Comparison of ENCODE assay signal across 22 cellular contexts in the genomic region with DNA sequence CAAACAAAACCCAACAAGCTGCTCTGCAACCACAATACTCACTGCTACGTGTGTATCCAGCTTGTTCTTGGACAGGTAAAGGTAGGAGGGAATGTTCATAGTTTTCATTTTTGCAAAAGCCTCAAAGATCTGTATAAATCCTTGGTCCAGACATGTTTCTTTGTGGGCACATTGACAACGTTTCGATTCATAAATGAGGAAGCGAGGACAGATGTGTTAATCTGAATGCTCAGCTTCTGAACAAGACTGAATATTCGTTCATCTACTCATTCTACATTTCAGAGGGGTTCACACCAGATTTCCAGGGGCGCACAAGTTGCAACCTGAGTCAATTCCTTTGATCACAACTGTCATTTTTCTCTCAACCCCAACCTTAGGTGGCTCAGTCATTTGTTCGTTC.
"Had no signal": no experiment of that assay in that cellular context is flagged by ENCODE, and none has a peak within 500 bp of the region (broad histone marks: within the 10 kb centered on the region; RNA-seq: fewer than 3 reads in every experiment).

No MANE protein-coding gene starts in this region.

- DNase-seq: effector memory CD8-positive, alpha-beta T cell; erythroblast; heart left ventricle; hippocampal formation; kidney glomerular epithelial cell; mucosa of descending colon; naive thymus-derived CD8-positive, alpha-beta T cell; posterior cingulate gyrus; small intestine; stimulated activated CD4-positive, alpha-beta T cell treated with anti-CD3 and anti-CD28 coated beads, Interleukin-4, amount 100 ng/mL, for 1 hour; stimulated activated CD8-positive, alpha-beta memory T cell treated with anti-CD3 and anti-CD28 coated beads, Interleukin-4, amount 100 ng/mL, for 48 hours; stimulated activated naive CD8-positive, alpha-beta T cell treated with anti-CD3 and anti-CD28 coated beads, Interleukin-15, Interleukin-2, amounts not matched to agents 100 U/mL and 50 U/mL, for 24 hours; thyroid gland; upper lobe of left lung; uterus had no signal

- H3K4me3 Mint-ChIP-seq: dendritic cell treated with granulocyte-macrophage colony-stimulating factor and Interleukin-4, amounts not matched to agents 40 ng/mL and 50 ng/mL, for 4 days; effector memory CD8-positive, alpha-beta T cell; naive thymus-derived CD8-positive, alpha-beta T cell; stimulated activated effector memory CD8-positive, alpha-beta T cell treated with anti-CD3 and anti-CD28 coated beads, Interleukin-12 subunit alpha, Interleukin-12 subunit beta, amount 100 ng/mL, for 72 hours had no signal

- H3K4me3 ChIP-seq: heart left ventricle, mucosa of descending colon, right atrium auricular region, suprapubic skin, thyroid gland, upper lobe of left lung, uterus had no signal

- ATAC-seq: effector memory CD8-positive, alpha-beta T cell; heart left ventricle; mucosa of descending colon; naive thymus-derived CD8-positive, alpha-beta T cell; stimulated activated effector memory CD8-positive, alpha-beta T cell treated with anti-CD3 and anti-CD28 coated beads, Interleukin-12 subunit alpha, Interleukin-12 subunit beta, amount 100 ng/mL, for 72 hours; stimulated activated naive CD8-positive, alpha-beta T cell treated with anti-CD3 and anti-CD28 coated beads, Interleukin-15, Interleukin-2, amounts not matched to agents 100 U/mL and 50 U/mL, for 24 hours had no signal

- FAIRE-seq: colon, frontal cortex, small intestine had no signal

- H3K36me3 ChIP-seq: heart left ventricle, neutrophil, right atrium auricular region, suprapubic skin, thyroid gland, upper lobe of left lung, uterus had no signal

- H3K4me1 ChIP-seq: heart left ventricle, right atrium auricular region, suprapubic skin, thyroid gland, upper lobe of left lung, uterus had no signal

- H3K36me3 Mint-ChIP-seq: naive thymus-derived CD8-positive, alpha-beta T cell; stimulated activated effector memory CD8-positive, alpha-beta T cell treated with anti-CD3 and anti-CD28 coated beads, Interleukin-12 subunit alpha, Interleukin-12 subunit beta, amount 100 ng/mL, for 72 hours had no signal

- H3K9me3 Mint-ChIP-seq: dendritic cell treated with granulocyte-macrophage colony-stimulating factor and Interleukin-4, amounts not matched to agents 40 ng/mL and 50 ng/mL, for 4 days; effector memory CD8-positive, alpha-beta T cell; naive thymus-derived CD8-positive, alpha-beta T cell; stimulated activated effector memory CD8-positive, alpha-beta T cell treated with anti-CD3 and anti-CD28 coated beads, Interleukin-12 subunit alpha, Interleukin-12 subunit beta, amount 100 ng/mL, for 72 hours had no signal

- H3K27ac ChIP-seq: heart left ventricle, neutrophil, right atrium auricular region, suprapubic skin, thyroid gland, upper lobe of left lung, uterus had no signal

- H3K4me1 Mint-ChIP-seq: naive thymus-derived CD8-positive, alpha-beta T cell; stimulated activated effector memory CD8-positive, alpha-beta T cell treated with anti-CD3 and anti-CD28 coated beads, Interleukin-12 subunit alpha, Interleukin-12 subunit beta, amount 100 ng/mL, for 72 hours had no signal

- H3K27ac Mint-ChIP-seq: dendritic cell treated with granulocyte-macrophage colony-stimulating factor and Interleukin-4, amounts not matched to agents 40 ng/mL and 50 ng/mL, for 4 days; effector memory CD8-positive, alpha-beta T cell; naive thymus-derived CD8-positive, alpha-beta T cell; stimulated activated effector memory CD8-positive, alpha-beta T cell treated with anti-CD3 and anti-CD28 coated beads, Interleukin-12 subunit alpha, Interleukin-12 subunit beta, amount 100 ng/mL, for 72 hours had no signal

- H3K27me3 ChIP-seq: heart left ventricle, neutrophil, right atrium auricular region, thyroid gland, upper lobe of left lung, uterus had no signal
